Comparison of ENCODE assay signal across 1 cellular context in the genomic region with DNA sequence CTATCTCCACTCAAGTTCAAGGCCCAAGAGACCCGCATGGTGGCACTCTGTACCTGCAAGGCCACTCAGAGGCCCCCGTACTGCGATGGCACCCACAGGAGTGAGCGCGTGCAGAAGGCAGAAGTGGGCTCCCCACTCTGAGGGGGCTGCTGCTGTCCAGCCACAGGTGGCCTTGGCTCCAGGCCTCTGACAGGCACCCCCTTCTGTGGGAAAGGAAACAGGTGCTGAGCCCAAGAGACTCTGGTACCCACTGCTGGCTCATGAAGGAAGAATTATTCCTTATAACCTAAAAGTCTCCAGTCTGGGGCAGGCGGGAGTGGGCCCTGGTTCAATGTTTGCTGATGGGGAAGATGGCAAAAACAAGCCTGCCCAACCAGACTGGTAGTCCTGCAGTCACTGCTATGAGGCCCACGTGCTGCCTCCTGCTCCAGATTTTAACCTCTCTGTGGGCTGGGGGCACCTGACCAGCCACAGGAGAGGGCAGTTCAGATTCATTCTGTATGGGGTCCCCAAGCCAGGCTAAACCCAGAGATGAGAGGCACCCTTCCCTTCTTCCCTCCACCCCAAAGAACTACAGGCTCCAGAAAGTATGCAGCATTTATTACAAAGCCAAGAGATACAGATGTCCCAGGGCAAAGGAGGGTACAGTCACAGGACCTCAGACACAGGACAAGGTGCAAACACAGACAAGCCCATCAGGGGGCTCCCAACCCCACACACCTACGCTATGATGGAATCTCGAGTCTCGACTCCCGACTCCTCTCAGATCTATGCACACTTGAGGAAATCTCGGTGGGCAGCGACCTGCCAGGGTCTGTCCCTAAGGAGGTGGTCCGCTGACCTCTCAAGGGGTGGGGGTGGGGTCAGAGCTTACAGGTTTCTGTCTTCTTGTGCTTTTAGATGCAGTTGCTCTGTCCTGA.
TF ChIP-seq lines count a peak whose summit lies in the region.

No MANE protein-coding gene starts in this region.

TF ChIP-seq in HepG2, 621 proteins besides CTCF, POLR2A, EP300 and RAD21 (continued from another document):
- TF ChIP-seq, protein P1, sequence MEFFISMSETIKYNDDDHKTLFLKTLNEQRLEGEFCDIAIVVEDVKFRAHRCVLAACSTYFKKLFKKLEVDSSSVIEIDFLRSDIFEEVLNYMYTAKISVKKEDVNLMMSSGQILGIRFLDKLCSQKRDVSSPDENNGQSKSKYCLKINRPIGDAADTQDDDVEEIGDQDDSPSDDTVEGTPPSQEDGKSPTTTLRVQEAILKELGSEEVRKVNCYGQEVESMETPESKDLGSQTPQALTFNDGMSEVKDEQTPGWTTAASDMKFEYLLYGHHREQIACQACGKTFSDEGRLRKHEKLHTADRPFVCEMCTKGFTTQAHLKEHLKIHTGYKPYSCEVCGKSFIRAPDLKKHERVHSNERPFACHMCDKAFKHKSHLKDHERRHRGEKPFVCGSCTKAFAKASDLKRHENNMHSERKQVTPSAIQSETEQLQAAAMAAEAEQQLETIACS (CRISPR knock-in tag; IDR thresholded peaks at IDR 0.05) = 0 out of 2 replicates have a peak, but pooled peaks have one; percentile 39
- TF ChIP-seq HNRNPL (IDR thresholded peaks at IDR 0.05; ENCODE audit: low read depth, low read length) = 0 out of 2 replicates have a peak, but pooled peaks have one; percentile 58
- TF ChIP-seq ZNF543 (CRISPR knock-in tag; IDR thresholded peaks at IDR 0.05) = no peak
- TF ChIP-seq ELF3 (CRISPR knock-in tag; IDR thresholded peaks at IDR 0.05) = 0 out of 2 replicates have a peak, but pooled peaks have one; percentile 16
- TF ChIP-seq, protein P2, sequence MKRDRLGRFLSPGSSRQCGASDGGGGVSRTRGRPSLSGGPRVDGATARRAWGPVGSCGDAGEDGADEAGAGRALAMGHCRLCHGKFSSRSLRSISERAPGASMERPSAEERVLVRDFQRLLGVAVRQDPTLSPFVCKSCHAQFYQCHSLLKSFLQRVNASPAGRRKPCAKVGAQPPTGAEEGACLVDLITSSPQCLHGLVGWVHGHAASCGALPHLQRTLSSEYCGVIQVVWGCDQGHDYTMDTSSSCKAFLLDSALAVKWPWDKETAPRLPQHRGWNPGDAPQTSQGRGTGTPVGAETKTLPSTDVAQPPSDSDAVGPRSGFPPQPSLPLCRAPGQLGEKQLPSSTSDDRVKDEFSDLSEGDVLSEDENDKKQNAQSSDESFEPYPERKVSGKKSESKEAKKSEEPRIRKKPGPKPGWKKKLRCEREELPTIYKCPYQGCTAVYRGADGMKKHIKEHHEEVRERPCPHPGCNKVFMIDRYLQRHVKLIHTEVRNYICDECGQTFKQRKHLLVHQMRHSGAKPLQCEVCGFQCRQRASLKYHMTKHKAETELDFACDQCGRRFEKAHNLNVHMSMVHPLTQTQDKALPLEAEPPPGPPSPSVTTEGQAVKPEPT (CRISPR knock-in tag; IDR thresholded peaks at IDR 0.05; ENCODE audit: low read depth) = peak; percentile 44; the same call in 1 of the 2 replicates
- TF ChIP-seq, protein P3, sequence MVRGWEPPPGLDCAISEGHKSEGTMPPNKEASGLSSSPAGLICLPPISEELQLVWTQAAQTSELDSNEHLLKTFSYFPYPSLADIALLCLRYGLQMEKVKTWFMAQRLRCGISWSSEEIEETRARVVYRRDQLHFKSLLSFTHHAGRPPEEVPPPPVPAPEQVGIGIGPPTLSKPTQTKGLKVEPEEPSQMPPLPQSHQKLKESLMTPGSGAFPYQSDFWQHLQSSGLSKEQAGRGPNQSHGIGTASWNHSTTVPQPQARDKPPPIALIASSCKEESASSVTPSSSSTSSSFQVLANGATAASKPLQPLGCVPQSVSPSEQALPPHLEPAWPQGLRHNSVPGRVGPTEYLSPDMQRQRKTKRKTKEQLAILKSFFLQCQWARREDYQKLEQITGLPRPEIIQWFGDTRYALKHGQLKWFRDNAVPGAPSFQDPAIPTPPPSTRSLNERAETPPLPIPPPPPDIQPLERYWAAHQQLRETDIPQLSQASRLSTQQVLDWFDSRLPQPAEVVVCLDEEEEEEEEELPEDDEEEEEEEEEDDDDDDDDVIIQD (CRISPR knock-in tag; IDR thresholded peaks at IDR 0.05; ENCODE audit: low read depth) = peak; percentile 99
- peak; percentile 90 for TF ChIP-seq AGO1 (IDR thresholded peaks at IDR 0.05; ENCODE audit: low read depth, low read length, poor library complexity, severe bottlenecking)
- TF ChIP-seq, protein P4, sequence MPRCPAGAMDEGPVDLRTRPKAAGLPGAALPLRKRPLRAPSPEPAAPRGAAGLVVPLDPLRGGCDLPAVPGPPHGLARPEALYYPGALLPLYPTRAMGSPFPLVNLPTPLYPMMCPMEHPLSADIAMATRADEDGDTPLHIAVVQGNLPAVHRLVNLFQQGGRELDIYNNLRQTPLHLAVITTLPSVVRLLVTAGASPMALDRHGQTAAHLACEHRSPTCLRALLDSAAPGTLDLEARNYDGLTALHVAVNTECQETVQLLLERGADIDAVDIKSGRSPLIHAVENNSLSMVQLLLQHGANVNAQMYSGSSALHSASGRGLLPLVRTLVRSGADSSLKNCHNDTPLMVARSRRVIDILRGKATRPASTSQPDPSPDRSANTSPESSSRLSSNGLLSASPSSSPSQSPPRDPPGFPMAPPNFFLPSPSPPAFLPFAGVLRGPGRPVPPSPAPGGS (CRISPR knock-in tag; IDR thresholded peaks at IDR 0.05) = peak; percentile 59; the same call in 1 of the 2 replicates
- TF ChIP-seq ZNF816 (CRISPR knock-in tag; IDR thresholded peaks at IDR 0.05; ENCODE audit: borderline replicate concordance) = no peak
- TF ChIP-seq ATF7-NPFF (CRISPR knock-in tag; IDR thresholded peaks at IDR 0.05; ENCODE audit: low read depth) = 0 out of 2 replicates have a peak, but pooled peaks have one; percentile 15
- 0 out of 2 replicates have a peak, but pooled peaks have one; percentile 14 for TF ChIP-seq ZBTB38 (CRISPR knock-in tag; IDR thresholded peaks at IDR 0.05)
- peak; percentile 42; the same call in 1 of the 2 replicates for TF ChIP-seq MED13 (CRISPR knock-in tag; IDR thresholded peaks at IDR 0.05)
- TF ChIP-seq SPEN (CRISPR knock-in tag; IDR thresholded peaks at IDR 0.05; ENCODE audit: low read depth) = 0 out of 2 replicates have a peak, but pooled peaks have one; percentile 26
- TF ChIP-seq MED8 (CRISPR knock-in tag; IDR thresholded peaks at IDR 0.05; ENCODE audit: insufficient replicate concordance) = peak; percentile 25
- peak; percentile 23; the same call in 1 of the 2 replicates for TF ChIP-seq ZNF740 (CRISPR knock-in tag; IDR thresholded peaks at IDR 0.05)
- TF ChIP-seq, protein P5, sequence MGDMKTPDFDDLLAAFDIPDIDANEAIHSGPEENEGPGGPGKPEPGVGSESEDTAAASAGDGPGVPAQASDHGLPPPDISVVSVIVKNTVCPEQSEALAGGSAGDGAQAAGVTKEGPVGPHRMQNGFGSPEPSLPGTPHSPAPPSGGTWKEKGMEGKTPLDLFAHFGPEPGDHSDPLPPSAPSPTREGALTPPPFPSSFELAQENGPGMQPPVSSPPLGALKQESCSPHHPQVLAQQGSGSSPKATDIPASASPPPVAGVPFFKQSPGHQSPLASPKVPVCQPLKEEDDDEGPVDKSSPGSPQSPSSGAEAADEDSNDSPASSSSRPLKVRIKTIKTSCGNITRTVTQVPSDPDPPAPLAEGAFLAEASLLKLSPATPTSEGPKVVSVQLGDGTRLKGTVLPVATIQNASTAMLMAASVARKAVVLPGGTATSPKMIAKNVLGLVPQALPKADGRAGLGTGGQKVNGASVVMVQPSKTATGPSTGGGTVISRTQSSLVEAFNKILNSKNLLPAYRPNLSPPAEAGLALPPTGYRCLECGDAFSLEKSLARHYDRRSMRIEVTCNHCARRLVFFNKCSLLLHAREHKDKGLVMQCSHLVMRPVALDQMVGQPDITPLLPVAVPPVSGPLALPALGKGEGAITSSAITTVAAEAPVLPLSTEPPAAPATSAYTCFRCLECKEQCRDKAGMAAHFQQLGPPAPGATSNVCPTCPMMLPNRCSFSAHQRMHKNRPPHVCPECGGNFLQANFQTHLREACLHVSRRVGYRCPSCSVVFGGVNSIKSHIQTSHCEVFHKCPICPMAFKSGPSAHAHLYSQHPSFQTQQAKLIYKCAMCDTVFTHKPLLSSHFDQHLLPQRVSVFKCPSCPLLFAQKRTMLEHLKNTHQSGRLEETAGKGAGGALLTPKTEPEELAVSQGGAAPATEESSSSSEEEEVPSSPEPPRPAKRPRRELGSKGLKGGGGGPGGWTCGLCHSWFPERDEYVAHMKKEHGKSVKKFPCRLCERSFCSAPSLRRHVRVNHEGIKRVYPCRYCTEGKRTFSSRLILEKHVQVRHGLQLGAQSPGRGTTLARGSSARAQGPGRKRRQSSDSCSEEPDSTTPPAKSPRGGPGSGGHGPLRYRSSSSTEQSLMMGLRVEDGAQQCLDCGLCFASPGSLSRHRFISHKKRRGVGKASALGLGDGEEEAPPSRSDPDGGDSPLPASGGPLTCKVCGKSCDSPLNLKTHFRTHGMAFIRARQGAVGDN (CRISPR knock-in tag; IDR thresholded peaks at IDR 0.05) = peak; percentile 30; the same call in 1 of the 2 replicates
- 0 out of 2 replicates have a peak, but pooled peaks have one; percentile 46 for TF ChIP-seq ZNF580 (CRISPR knock-in tag; IDR thresholded peaks at IDR 0.05; ENCODE audit: borderline replicate concordance, low read depth)
- TF ChIP-seq PCBP2 (optimal IDR thresholded peaks at IDR 0.05; ENCODE audit: low read depth, low read length, poor library complexity, severe bottlenecking) = peak; percentile 64
- TF ChIP-seq PAF1 (CRISPR knock-in tag; IDR thresholded peaks at IDR 0.05) = peak; percentile 11
- peak; percentile 55; the same call in 1 of the 2 replicates for TF ChIP-seq ZNF225 (CRISPR knock-in tag; IDR thresholded peaks at IDR 0.05)
- 0 out of 4 replicates have a peak, but pooled peaks of 1 of the 2 experiments have one; percentile 50 for TF ChIP-seq HMGXB4 (CRISPR knock-in tag; IDR thresholded peaks at IDR 0.05; ENCODE audit: borderline replicate concordance in 1 of 2, low read depth in 1 of 2)
- TF ChIP-seq PCBP1 (IDR thresholded peaks at IDR 0.05; ENCODE audit: borderline replicate concordance, low read depth, low read length) = no peak
- TF ChIP-seq ZBTB33 (CRISPR knock-in tag; IDR thresholded peaks at IDR 0.05) = peak; percentile 38; the same call in 1 of the 2 replicates
- TF ChIP-seq RBM22 (optimal IDR thresholded peaks at IDR 0.05; ENCODE audit: low read length) = peak; percentile 18
- TF ChIP-seq POLR2AphosphoS5 (IDR thresholded peaks at IDR 0.05; ENCODE audit: low read depth, low read length) = peak; percentile 56; the same call in 1 of the 2 replicates
- TF ChIP-seq STAG1 (CRISPR knock-in tag; IDR thresholded peaks at IDR 0.05) = peak; percentile 49
- TF ChIP-seq RBM39 (IDR thresholded peaks at IDR 0.05; ENCODE audit: low read depth, low read length, poor library complexity, severe bottlenecking) = peak; percentile 43
- peak; percentile 20; the same call in 1 of the 2 replicates for TF ChIP-seq ZNF768 (CRISPR knock-in tag; IDR thresholded peaks at IDR 0.05)
- TF ChIP-seq HNF1B (CRISPR knock-in tag; IDR thresholded peaks at IDR 0.05) = no peak
- TF ChIP-seq HIVEP1 (CRISPR knock-in tag; IDR thresholded peaks at IDR 0.05) = peak; percentile 26; the same call in 1 of the 2 replicates
- peak; percentile 96 for TF ChIP-seq AGO2 (optimal IDR thresholded peaks at IDR 0.05; ENCODE audit: low read depth, low read length)
- TF ChIP-seq ZNF383 (CRISPR knock-in tag; IDR thresholded peaks at IDR 0.05; ENCODE audit: borderline replicate concordance) = no peak
